In genomic region chr9:95368377-95369160, GRCh38 we compare ENCODE assay signal across 21 cellular contexts.
"Had no signal": no experiment of that assay in that cellular context is flagged by ENCODE, and none has a peak within 500 bp of the region (broad histone marks: within the 10 kb centered on the region; RNA-seq: fewer than 3 reads in every experiment).

No MANE protein-coding gene starts in this region.

- H3K36me3 ChIP-seq: MG63 had no signal

- DNase-seq: Karpas-422, KG1, MG63, NCI-H1092, NCI-H1105 treated with DMSO at 0.1 percent for 48 hours, NCI-H1417 treated with DMSO at 0.1 percent for 48 hours, NCI-H187, NCI-H2029, NCI-H2081 treated with DMSO at 0.1 percent for 48 hours, NCI-H2171, NCI-H226, NCI-H446, NCI-H510A, NCI-H524 treated with DMSO at 0.1 percent for 48 hours, NCI-H69, NCI-H774, RPMI8226, SHP77, SK-N-SH, SW 1271 had no signal

- H3K4me2 ChIP-seq: SK-N-SH had no signal

- H3K9me2 ChIP-seq: SK-N-SH had no signal

- H3K9ac ChIP-seq: SK-N-SH had no signal

- H3K4me3 ChIP-seq: MG63 had no signal

- H3K9me3 ChIP-seq: MG63, SK-N-SH had no signal

- H3K27ac ChIP-seq: HL-60 had no signal
